Comparison of ENCODE assay signal across 21 cellular contexts in genomic region chr17:45729284-45729907, GRCh38. TPM values are rescaled to one million over a fixed set of nuclear protein-coding genes. Genes with fewer than 3 reads are reported as not detected.
DNase-seq lines count a peak whose midpoint lies in the region; ATAC-seq, FAIRE-seq and TF ChIP-seq lines count a peak whose summit lies in the region.
"Had no signal": no experiment of that assay in that cellular context is flagged by ENCODE, and none has a peak within 500 bp of the region (broad histone marks: within the 10 kb centered on the region; RNA-seq: fewer than 3 reads in every experiment).

No MANE protein-coding gene starts in this region.

- no peak for TF ChIP-seq CTCF in K562 (IDR thresholded peaks at IDR 0.05 in 2 of 3, conservative IDR thresholded peaks at IDR 0.05 in 1 of 3; ENCODE audit: insufficient read depth in 2 of 3, low read depth in 1 of 3, low read length in 3 of 3)
- TF ChIP-seq CTCF in gastrocnemius medialis (IDR thresholded peaks at IDR 0.05 in 4 of 5, conservative IDR thresholded peaks at IDR 0.05 in 1 of 5), result no peak

- TF ChIP-seq RAD21 in K562 (CRISPR knock-in tag; conservative IDR thresholded peaks at IDR 0.05 in 1 of 2, IDR thresholded peaks at IDR 0.05 in 1 of 2), result no peak

- H3K27ac ChIP-seq in K562 (ENCODE audit: extremely low read depth, low read depth, low read length) (no peak overlapping the region), gastrocnemius medialis (no peak overlapping the region)

- H3K4me2 ChIP-seq in K562 (ENCODE audit: insufficient read depth, low read length), result no peak overlapping the region

- no peak for FAIRE-seq in K562 (lab: Jason Lieb, UNC)
- FAIRE-seq: H1 had no signal

- DNase-seq in NCI-H2029 (lab: John Stamatoyannopoulos, UW), result peak; percentile 15
- DNase-seq in NCI-H2029 treated with DMSO at 0.1 percent for 48 hours (lab: John Stamatoyannopoulos, UW), result no peak
- peak; percentile 14 for DNase-seq in NCI-H1092 (lab: John Stamatoyannopoulos, UW)
- no peak for DNase-seq in K562 (ENCODE audit: extremely low read depth in 1 of 4, low spot score in 3 of 4)
- DNase-seq in gastrocnemius medialis, result peak; percentile 27 to 36
- DNase-seq in NK-92 treated with Interleukin-12 subunit alpha and Interleukin-12 subunit beta, amount 100 ng/mL, for 24 hours (lab: John Stamatoyannopoulos, UW), result no peak
- no peak for DNase-seq in NCI-H1694 (lab: John Stamatoyannopoulos, UW)
- DNase-seq in iPS-NIHi11 (ENCODE audit: low spot score), result no peak
- DNase-seq: 8988T; Calu3; CD4-positive, alpha-beta memory T cell; DMS79; HFFc6; MG63; NCI-H1105; NCI-H1694 treated with DMSO at 0.1 percent for 48 hours; NCI-H526 treated with DMSO at 0.1 percent for 48 hours; RPMI8226; SIG-M5 had no signal

- BruUV-seq in K562 (replicated peaks; lab: Mats Ljungman, UMichigan), result no TSS peak

- POLR2A ChIA-PET in K562 (lab: Yijun Ruan, JAX), result no interaction called here

- no peak overlapping the region for H2AFZ ChIP-seq in K562 (ENCODE audit: low read depth, low read length)

- no peaks in the 10 kb centered on the region for H3K9me1 ChIP-seq in K562 (ENCODE audit: control insufficient read depth, insufficient read depth, low read length)

- 1% methylated on average over 5 of the region's 5 CpGs for WGBS in K562 (ENCODE audit: insufficient coverage, low coverage, missing lambda C conversion rate)

- TF ChIP-seq POLR2A in K562 (conservative IDR thresholded peaks at IDR 0.05) (no peak), gastrocnemius medialis (IDR thresholded peaks at IDR 0.05) (no peak)

- no peaks in the 10 kb centered on the region for H3K79me2 ChIP-seq in K562 (ENCODE audit: control insufficient read depth, insufficient read depth, low read length)

- H3K4me1 ChIP-seq in K562 (replicated peaks in 1 of 2; ENCODE audit: control insufficient read depth in 2 of 2, insufficient read depth in 2 of 2, low read length in 2 of 2) (no peaks in the 10 kb centered on the region), gastrocnemius medialis (peaks cover 3 to 5% of the 10 kb centered on the region in 2 donors)

- H3K4me3 ChIP-seq in K562, result no peak overlapping the region
- H3K4me3 ChIP-seq in gastrocnemius medialis, result no peak overlapping the region
- H3K4me3 ChIP-seq: MG63 had no signal

- in situ Hi-C loops in K562 (cut with MboI) (no loop called here), gastrocnemius medialis (cut with MboI; ENCODE audit: low sequenced_read_pairs in 4 of 4) (no loop called here)

- H3K36me3 ChIP-seq in K562 (ENCODE audit: control insufficient read depth, insufficient read depth, low read length) (no peaks in the 10 kb centered on the region), gastrocnemius medialis (no peaks in the 10 kb centered on the region)
- H3K36me3 ChIP-seq: MG63 had no signal

- CTCF ChIA-PET in K562 (lab: Yijun Ruan, JAX; ENCODE audit: low intra/inter-chr PET ratio), result interaction anchor here (0.6 kb wide), 1 partner anchor 141 kb away, joined by 3 read pairs; no protein-coding TSS in a partner anchor

- H3K9me3 ChIP-seq in K562 (replicated peaks; ENCODE audit: control insufficient read depth, insufficient read depth, low read depth, low read length) (no peaks in the 10 kb centered on the region; the same call in none of the 2 replicates), gastrocnemius medialis (peaks cover 0 to 9% (median 0%) of the 10 kb centered on the region in 3 donors)

- no peak overlapping the region for H3K9ac ChIP-seq in K562 (ENCODE audit: insufficient read depth in 1 of 2, low read depth in 2 of 2, low read length in 2 of 2)

- intact Hi-C loops in K562 (cut with micrococcal nuclease) (loop anchor here (10.0 kb wide), 1 partner anchor 85 kb away; no protein-coding TSS in a partner anchor), gastrocnemius medialis (cut with DNase I; ENCODE audit: low total_unique reads) (loop anchor here (10.0 kb wide), 1 partner anchor 105 kb away; no protein-coding TSS in a partner anchor)

- H3K27me3 ChIP-seq in K562 (ENCODE audit: control insufficient read depth in 2 of 2, insufficient read depth in 2 of 2, low read length in 2 of 2), result peaks cover 0 to 10% of the 10 kb centered on the region in 2 experiments; a peak in 2 of 5 replicates
- peaks cover 0 to 2% (median 0%) of the 10 kb centered on the region in 3 donors for H3K27me3 ChIP-seq in gastrocnemius medialis

- no peak for ATAC-seq in K562
- peak; percentile 68 to 75 for ATAC-seq in gastrocnemius medialis

- H4K20me1 ChIP-seq in K562 (replicated peaks; ENCODE audit: control insufficient read depth, insufficient read depth, low read length), result no peaks in the 10 kb centered on the region; the same call in 1 of the 2 replicates

- no peak for TF ChIP-seq EP300 in K562 (IDR thresholded peaks at IDR 0.05; ENCODE audit: low read length)

TF ChIP-seq in K562, 482 proteins besides CTCF, POLR2A, EP300 and RAD21 (continues in another document):
- TF ChIP-seq PML (IDR thresholded peaks at IDR 0.05; ENCODE audit: low read length) (no peak), ZBTB33 (CRISPR knock-in tag; IDR thresholded peaks at IDR 0.05) (no peak), RAD51 (IDR thresholded peaks at IDR 0.05; ENCODE audit: borderline replicate concordance, low read depth) (peak; percentile 53; the same call in 1 of the 2 replicates), USF2 (CRISPR knock-in tag; IDR thresholded peaks at IDR 0.05) (peak; percentile 78), DMBX1 (CRISPR knock-in tag; IDR thresholded peaks at IDR 0.05; ENCODE audit: borderline replicate concordance) (no peak), IFI16 (CRISPR knock-in tag; IDR thresholded peaks at IDR 0.05) (no peak), NFXL1 (CRISPR knock-in tag; IDR thresholded peaks at IDR 0.05) (no peak), USF1 (CRISPR knock-in tag; IDR thresholded peaks at IDR 0.05) (peak; percentile 75), ARID2 (IDR thresholded peaks at IDR 0.05) (no peak), ZNF24 (IDR thresholded peaks at IDR 0.05) (no peak), PKNOX1 (IDR thresholded peaks at IDR 0.05) (no peak)

RNA-seq across cellular contexts. Expression of gene CRHR1, which starts 54.7 kb away (rescaled TPM):
- total RNA-seq in K562 (2011; cell fraction: chromatin; rRNA removed; ENCODE audit: low replicate concordance), result not detected in 2 replicates
- not detected in 2 replicates for total RNA-seq in K562 (2011; cell fraction: nucleolus; rRNA removed)
- total RNA-seq in K562 (2011; cell fraction: nucleoplasm; rRNA removed), result not detected in 2 replicates
- total RNA-seq in K562 (2014; rRNA removed) (not detected in 2 replicates), K562 (2014; rRNA removed; fragmentation: Illumina TruSeq; extraction: Trizol) (not detected in 2 replicates), K562 (2015; rRNA removed; fragmentation: Illumina TruSeq; extraction: Trizol) (not detected in 2 replicates), K562 (2021) (not detected in 2 replicates), gastrocnemius medialis (not detected)
- polyA plus RNA-seq in K562 (2011; rRNA removed) (not detected in 2 replicates), K562 (2014; fragmentation: Illumina TruSeq; extraction: Trizol) (not detected in 2 replicates), K562 (2014; fragmentation: Nextera tagmentation; extraction: Ambion mirVana) (not detected), K562 (2014; rRNA removed) (0.05 TPM in 1 of 2 replicates, not detected in the other)
- not detected in 2 replicates for polyA plus RNA-seq in K562 (2011; cell fraction: cytosol; rRNA removed)
- not detected in 2 replicates for polyA plus RNA-seq in K562 (2011; cell fraction: nucleus; rRNA removed)
- polyA plus RNA-seq in K562 (2012), result not detected in 2 replicates
- not detected in 2 replicates for polyA minus RNA-seq in K562 (2011; rRNA and poly(A)+ RNA removed)
- not detected in 2 replicates for polyA minus RNA-seq in K562 (2011; cell fraction: cytosol; rRNA and poly(A)+ RNA removed)
- polyA minus RNA-seq in K562 (2011; cell fraction: nucleus; rRNA and poly(A)+ RNA removed), result not detected in 2 replicates
- total RNA-seq: Calu3; CD4-positive, alpha-beta memory T cell; HFFc6 had no signal
- polyA plus RNA-seq: BJ; CD4-positive, alpha-beta memory T cell had no signal

Comparison
In these comparisons a context has a peak if more than half of its experiments do, and no peak if none do; other contexts are left out.
1. DNase-seq: peak in NCI-H2029 (single experiment), NCI-H1092 (single experiment) and gastrocnemius medialis (2 of 2); none in NCI-H2029 treated with DMSO at 0.1 percent for 48 hours (single experiment), K562 (0 of 4), NK-92 treated with Interleukin-12 subunit alpha and Interleukin-12 subunit beta, amount 100 ng/mL, for 24 hours (single experiment), NCI-H1694 (single experiment) and iPS-NIHi11 (single experiment).